Comparison of ENCODE assay signal across 1 cellular context in the genomic region with DNA sequence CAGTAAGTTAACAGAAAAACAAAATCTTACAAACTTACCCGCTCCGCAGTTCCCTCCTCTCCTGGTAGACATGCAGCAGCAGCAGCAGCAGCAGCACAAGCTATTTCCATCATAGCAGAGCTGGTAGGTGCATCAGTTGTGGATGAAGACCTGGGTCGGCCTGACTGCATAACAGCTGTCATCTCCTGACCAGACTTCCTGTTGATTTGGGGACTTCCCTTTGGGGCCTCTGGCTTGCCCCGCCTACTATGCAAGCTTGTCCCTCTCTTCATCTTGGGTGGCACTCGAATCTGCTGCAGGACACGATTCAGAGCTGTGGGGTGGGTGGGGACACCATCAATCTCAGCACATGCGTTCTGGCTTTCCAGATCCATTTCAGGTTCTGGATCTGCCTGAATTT.
TF ChIP-seq lines count a peak whose summit lies in the region.

No MANE protein-coding gene starts in this region.

TF ChIP-seq in WTC11, 78 proteins besides CTCF, POLR2A, EP300 and RAD21 (continued from another document):
- TF ChIP-seq, protein P1, sequence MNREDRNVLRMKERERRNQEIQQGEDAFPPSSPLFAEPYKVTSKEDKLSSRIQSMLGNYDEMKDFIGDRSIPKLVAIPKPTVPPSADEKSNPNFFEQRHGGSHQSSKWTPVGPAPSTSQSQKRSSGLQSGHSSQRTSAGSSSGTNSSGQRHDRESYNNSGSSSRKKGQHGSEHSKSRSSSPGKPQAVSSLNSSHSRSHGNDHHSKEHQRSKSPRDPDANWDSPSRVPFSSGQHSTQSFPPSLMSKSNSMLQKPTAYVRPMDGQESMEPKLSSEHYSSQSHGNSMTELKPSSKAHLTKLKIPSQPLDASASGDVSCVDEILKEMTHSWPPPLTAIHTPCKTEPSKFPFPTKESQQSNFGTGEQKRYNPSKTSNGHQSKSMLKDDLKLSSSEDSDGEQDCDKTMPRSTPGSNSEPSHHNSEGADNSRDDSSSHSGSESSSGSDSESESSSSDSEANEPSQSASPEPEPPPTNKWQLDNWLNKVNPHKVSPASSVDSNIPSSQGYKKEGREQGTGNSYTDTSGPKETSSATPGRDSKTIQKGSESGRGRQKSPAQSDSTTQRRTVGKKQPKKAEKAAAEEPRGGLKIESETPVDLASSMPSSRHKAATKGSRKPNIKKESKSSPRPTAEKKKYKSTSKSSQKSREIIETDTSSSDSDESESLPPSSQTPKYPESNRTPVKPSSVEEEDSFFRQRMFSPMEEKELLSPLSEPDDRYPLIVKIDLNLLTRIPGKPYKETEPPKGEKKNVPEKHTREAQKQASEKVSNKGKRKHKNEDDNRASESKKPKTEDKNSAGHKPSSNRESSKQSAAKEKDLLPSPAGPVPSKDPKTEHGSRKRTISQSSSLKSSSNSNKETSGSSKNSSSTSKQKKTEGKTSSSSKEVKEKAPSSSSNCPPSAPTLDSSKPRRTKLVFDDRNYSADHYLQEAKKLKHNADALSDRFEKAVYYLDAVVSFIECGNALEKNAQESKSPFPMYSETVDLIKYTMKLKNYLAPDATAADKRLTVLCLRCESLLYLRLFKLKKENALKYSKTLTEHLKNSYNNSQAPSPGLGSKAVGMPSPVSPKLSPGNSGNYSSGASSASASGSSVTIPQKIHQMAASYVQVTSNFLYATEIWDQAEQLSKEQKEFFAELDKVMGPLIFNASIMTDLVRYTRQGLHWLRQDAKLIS (CRISPR knock-in tag; IDR thresholded peaks at IDR 0.05; ENCODE audit: borderline replicate concordance): no peak
- TF ChIP-seq NFATC4 (CRISPR knock-in tag; IDR thresholded peaks at IDR 0.05) (no peak), ZNF121 (CRISPR knock-in tag; IDR thresholded peaks at IDR 0.05) (no peak), TEAD4 (CRISPR knock-in tag; IDR thresholded peaks at IDR 0.05) (no peak), TEAD1 (CRISPR knock-in tag; IDR thresholded peaks at IDR 0.05) (no peak)
